In genomic region chr1:231107186-231107585, GRCh38 we compare ENCODE assay signal across 18 cellular contexts. TPM values are rescaled to one million over a fixed set of nuclear protein-coding genes. Genes with fewer than 3 reads are reported as not detected.
DNase-seq lines count a peak whose midpoint lies in the region; ATAC-seq, FAIRE-seq and TF ChIP-seq lines count a peak whose summit lies in the region.
"Had no signal": no experiment of that assay in that cellular context is flagged by ENCODE, and none has a peak within 500 bp of the region (broad histone marks: within the 10 kb centered on the region; RNA-seq: fewer than 3 reads in every experiment).

No MANE protein-coding gene starts in this region.

- H3K4me2 ChIP-seq in K562 (ENCODE audit: insufficient read depth, low read length): no peak overlapping the region
- H3K4me2 ChIP-seq in mesendoderm (ENCODE audit: low read length): no peak overlapping the region
- H3K4me2 ChIP-seq in trophoblast cell (ENCODE audit: low read length): no peak overlapping the region

- no peak overlapping the region for H4K91ac ChIP-seq in trophoblast cell (ENCODE audit: low read depth, low read length)

- H3K14ac ChIP-seq in trophoblast cell (ENCODE audit: low read length): no peak overlapping the region

- TF ChIP-seq POLR2A in K562 (conservative IDR thresholded peaks at IDR 0.05): no peak

- H3K79me1 ChIP-seq in mesendoderm (ENCODE audit: low read length): no peaks in the 10 kb centered on the region
- no peaks in the 10 kb centered on the region for H3K79me1 ChIP-seq in trophoblast cell (ENCODE audit: low read length)

- H3K27ac ChIP-seq in HEK293 (ENCODE audit: extremely low read depth, low read depth, low read length) (no peak overlapping the region), K562 (ENCODE audit: extremely low read depth, low read depth, low read length) (no peak overlapping the region), mesendoderm (ENCODE audit: low read depth, low read length) (no peak overlapping the region), trophoblast cell (ENCODE audit: low read depth, low read length) (no peak overlapping the region), upper lobe of right lung (no peak overlapping the region)
- H3K27ac ChIP-seq: C4-2B, HL-60 had no signal

- H2AK5ac ChIP-seq in mesendoderm (ENCODE audit: low read length) (no peak overlapping the region), trophoblast cell (ENCODE audit: low read length) (no peak overlapping the region)

- TF ChIP-seq CTCF in HEK293 (tag by site-specific recombination; IDR thresholded peaks at IDR 0.05) (no peak), K562 (IDR thresholded peaks at IDR 0.05 in 2 of 3, conservative IDR thresholded peaks at IDR 0.05 in 1 of 3; ENCODE audit: insufficient read depth in 2 of 3, low read depth in 1 of 3, low read length in 3 of 3) (no peak), upper lobe of right lung (IDR thresholded peaks at IDR 0.05) (no peak)

- intact Hi-C loops in K562 (cut with micrococcal nuclease): loop anchor here (5.0 kb wide), 1 partner anchor 95 kb away; no protein-coding TSS in a partner anchor
- intact Hi-C loops in upper lobe of right lung (cut with DNase I): no loop called here

- H3K4me1 ChIP-seq in HEK293 (ENCODE audit: control insufficient read depth, insufficient read depth, low read length) (peaks cover 10% of the 10 kb centered on the region), K562 (replicated peaks in 1 of 2; ENCODE audit: control insufficient read depth in 2 of 2, insufficient read depth in 2 of 2, low read length in 2 of 2) (peaks cover 0 to 5% of the 10 kb centered on the region in 2 experiments; a peak in 2 of 5 replicates), mesendoderm (ENCODE audit: control insufficient read depth, low read depth, low read length) (no peaks in the 10 kb centered on the region), trophoblast cell (ENCODE audit: control insufficient read depth in 1 of 2, insufficient read depth in 2 of 2, low read length in 2 of 2) (no peaks in the 10 kb centered on the region), upper lobe of right lung (peaks cover 11% of the 10 kb centered on the region)

- no peak overlapping the region for H4K12ac ChIP-seq in trophoblast cell (ENCODE audit: low read depth, low read length)

- H3K9ac ChIP-seq in K562 (ENCODE audit: insufficient read depth in 1 of 2, low read depth in 2 of 2, low read length in 2 of 2): 0 out of 4 replicates have a peak overlapping the region, but pooled peaks of 1 of the 2 experiments have one; percentile 8
- no peak overlapping the region for H3K9ac ChIP-seq in mesendoderm (ENCODE audit: low read length)
- H3K9ac ChIP-seq in trophoblast cell (ENCODE audit: low read length): no peak overlapping the region

- H3K56ac ChIP-seq in mesendoderm (ENCODE audit: low read length): no peak overlapping the region

- WGBS in K562 (ENCODE audit: insufficient coverage, low coverage, missing lambda C conversion rate): 18% methylated on average over 9 of the region's 9 CpGs
- WGBS in mesendoderm (ENCODE audit: extremely low coverage, insufficient coverage, low lambda C conversion rate): no CpG with 5 or more reads among the region's 9 CpGs
- WGBS in trophoblast cell (ENCODE audit: extremely low coverage, insufficient coverage, insufficient read length): no CpG with 5 or more reads among the region's 9 CpGs

- H3K79me2 ChIP-seq in K562 (ENCODE audit: control insufficient read depth, insufficient read depth, low read length) (no peaks in the 10 kb centered on the region), mesendoderm (ENCODE audit: control insufficient read depth, insufficient read depth, low read length) (no peaks in the 10 kb centered on the region), trophoblast cell (ENCODE audit: control insufficient read depth, insufficient read depth, low read length, poor library complexity) (no peaks in the 10 kb centered on the region)

- FAIRE-seq in K562 (lab: Jason Lieb, UNC): no peak
- FAIRE-seq: A549, G401.6, GM12891, H54 had no signal

- ATAC-seq in K562 (peak; percentile 40), upper lobe of right lung (no peak), GM19467 (IDR thresholded peaks at IDR 0.05; ENCODE audit: unreplicated experiment) (no peak)
- ATAC-seq: A549, HCT116 had no signal

- H2AFZ ChIP-seq in K562 (ENCODE audit: low read depth, low read length) (peak overlapping the region; percentile 27), trophoblast cell (ENCODE audit: insufficient read depth, low read length, poor library complexity) (no peak overlapping the region)

- H3K27me3 ChIP-seq in K562 (ENCODE audit: control insufficient read depth in 2 of 2, insufficient read depth in 2 of 2, low read length in 2 of 2): peaks cover 11 to 25% of the 10 kb centered on the region in 2 experiments; a peak in 4 of 5 replicates
- no peaks in the 10 kb centered on the region for H3K27me3 ChIP-seq in mesendoderm (ENCODE audit: insufficient read depth, low read length, poor library complexity)
- no peaks in the 10 kb centered on the region for H3K27me3 ChIP-seq in trophoblast cell (ENCODE audit: insufficient read depth, low read length)
- H3K27me3 ChIP-seq in upper lobe of right lung: no peaks in the 10 kb centered on the region
- H3K27me3 ChIP-seq: BE2C had no signal

- no peak overlapping the region for H2BK12ac ChIP-seq in trophoblast cell (ENCODE audit: low read length)

- in situ Hi-C loops in K562 (cut with MboI): no loop called here

- POLR2A ChIA-PET in HEK293 (lab: Yijun Ruan, JAX): no interaction called here
- POLR2A ChIA-PET in K562 (lab: Yijun Ruan, JAX): interaction anchor here (0.7 to 1.4 kb wide), 3 partner anchors 16 to 128 kb away, joined by 3 to 4 read pairs (median 3); no protein-coding TSS in a partner anchor

- H3K4ac ChIP-seq in mesendoderm (ENCODE audit: low read depth, low read length): no peak overlapping the region
- H3K4ac ChIP-seq in trophoblast cell (ENCODE audit: low read depth, low read length): no peak overlapping the region

- no peak overlapping the region for H4K5ac ChIP-seq in mesendoderm (ENCODE audit: low read length)

- no peak for TF ChIP-seq EP300 in K562 (IDR thresholded peaks at IDR 0.05; ENCODE audit: low read length)

- DNase-seq in K562 (ENCODE audit: extremely low read depth in 1 of 4, low spot score in 3 of 4) (no peak), mesendoderm (peak; percentile 4), trophoblast cell (no peak), upper lobe of right lung (no peak)
- no peak for DNase-seq in activated CD8-positive, alpha-beta memory T cell treated with anti-CD3 and anti-CD28 coated beads, Interleukin-2, amount 50 U/mL, for 48 hours
- DNase-seq: BE2C; CD4-positive, alpha-beta memory T cell; DMS79 had no signal

- no peaks in the 10 kb centered on the region for H3K9me1 ChIP-seq in K562 (ENCODE audit: control insufficient read depth, insufficient read depth, low read length)

- H2BK5ac ChIP-seq in mesendoderm (ENCODE audit: low read length) (no peak overlapping the region), trophoblast cell (ENCODE audit: low read depth, low read length, poor library complexity) (no peak overlapping the region)

- no peak overlapping the region for H2BK120ac ChIP-seq in mesendoderm (ENCODE audit: low read depth, low read length)
- no peak overlapping the region for H2BK120ac ChIP-seq in trophoblast cell (ENCODE audit: insufficient read depth, low read length, poor library complexity)

- no TSS peak for BruUV-seq in K562 (replicated peaks; lab: Mats Ljungman, UMichigan)

- H4K20me1 ChIP-seq in K562 (replicated peaks; ENCODE audit: control insufficient read depth, insufficient read depth, low read length): no peaks in the 10 kb centered on the region

- H2BK15ac ChIP-seq in mesendoderm (replicated peaks; ENCODE audit: low read depth): no peak overlapping the region

- no peaks in the 10 kb centered on the region for H3K9me3 ChIP-seq in HEK293 (ENCODE audit: control insufficient read depth, insufficient read depth, low read depth, low read length)
- H3K9me3 ChIP-seq in K562 (replicated peaks; ENCODE audit: control insufficient read depth, insufficient read depth, low read depth, low read length): no peaks in the 10 kb centered on the region
- H3K9me3 ChIP-seq in trophoblast cell (ENCODE audit: insufficient read depth, low read depth, low read length): peaks cover 2% of the 10 kb centered on the region
- H3K9me3 ChIP-seq in upper lobe of right lung: no peaks in the 10 kb centered on the region

- H3K36me3 ChIP-seq in HEK293 (ENCODE audit: control insufficient read depth in 2 of 2, insufficient read depth in 1 of 2, low read length in 2 of 2): no peaks in the 10 kb centered on the region
- no peaks in the 10 kb centered on the region for H3K36me3 ChIP-seq in K562 (ENCODE audit: control insufficient read depth, insufficient read depth, low read length)
- no peaks in the 10 kb centered on the region for H3K36me3 ChIP-seq in mesendoderm (ENCODE audit: control insufficient read depth, insufficient read depth, low read length)
- H3K36me3 ChIP-seq in trophoblast cell (ENCODE audit: control insufficient read depth in 1 of 2, insufficient read depth in 2 of 2, low read length in 2 of 2): no peaks in the 10 kb centered on the region
- no peaks in the 10 kb centered on the region for H3K36me3 ChIP-seq in upper lobe of right lung
- H3K36me3 ChIP-seq: BE2C had no signal

- CTCF ChIA-PET in HEK293 (lab: Yijun Ruan, JAX) (interaction anchor here (0.7 to 1.4 kb wide), 5 partner anchors 13 to 189 kb away, joined by 3 to 4 read pairs (median 3); no protein-coding TSS in a partner anchor), K562 (lab: Yijun Ruan, JAX; ENCODE audit: low intra/inter-chr PET ratio) (no interaction called here)

- no peak overlapping the region for H3K18ac ChIP-seq in mesendoderm (ENCODE audit: low read length)
- no peak overlapping the region for H3K18ac ChIP-seq in trophoblast cell (ENCODE audit: low read length)

- no peak for TF ChIP-seq RAD21 in K562 (CRISPR knock-in tag; conservative IDR thresholded peaks at IDR 0.05 in 1 of 2, IDR thresholded peaks at IDR 0.05 in 1 of 2)

- H3K4me3 ChIP-seq in HEK293 (ENCODE audit: low read depth, low read length): no peak overlapping the region
- no peak overlapping the region for H3K4me3 ChIP-seq in K562
- H3K4me3 ChIP-seq in mesendoderm (ENCODE audit: low read length): no peak overlapping the region
- no peak overlapping the region for H3K4me3 ChIP-seq in trophoblast cell (ENCODE audit: low read depth, low read length)
- H3K4me3 ChIP-seq in upper lobe of right lung: no peak overlapping the region
- H3K4me3 ChIP-seq: A549 had no signal

- H3K23ac ChIP-seq in mesendoderm (ENCODE audit: low read length) (no peak overlapping the region), trophoblast cell (ENCODE audit: low read length) (peak overlapping the region; percentile 46)

- H4K8ac ChIP-seq in mesendoderm (ENCODE audit: low read depth, low read length): no peak overlapping the region
- no peak overlapping the region for H4K8ac ChIP-seq in trophoblast cell (ENCODE audit: low read depth, low read length)

RNA-seq across cellular contexts. Expression of gene TRIM67, which starts 54.7 kb away (rescaled TPM):
- 0.12 and 0.21 TPM in 2 replicates for total RNA-seq in K562 (2011; cell fraction: chromatin; rRNA removed; ENCODE audit: low replicate concordance)
- under 0.01 and 0.13 TPM in 2 replicates for total RNA-seq in K562 (2011; cell fraction: nucleolus; rRNA removed)
- total RNA-seq in K562 (2011; cell fraction: nucleoplasm; rRNA removed): 0.07 TPM in 1 of 2 replicates, not detected in the other
- 0.24 and 0.59 TPM in 2 replicates for total RNA-seq in K562 (2014; rRNA removed)
- total RNA-seq in K562 (2014; rRNA removed; fragmentation: Illumina TruSeq; extraction: Trizol): 0.11 and 0.13 TPM in 2 replicates
- total RNA-seq in K562 (2015; rRNA removed; fragmentation: Illumina TruSeq; extraction: Trizol): 0.33 and 0.34 TPM in 2 replicates
- total RNA-seq in K562 (2021): 0.36 and 0.60 TPM in 2 replicates
- polyA plus RNA-seq in K562 (2011; rRNA removed): 0.01 and 0.06 TPM in 2 replicates
- polyA plus RNA-seq in K562 (2011; cell fraction: cytosol; rRNA removed): 0.01 and 0.18 TPM in 2 replicates
- polyA plus RNA-seq in K562 (2011; cell fraction: nucleus; rRNA removed): 0.03 and 0.26 TPM in 2 replicates
- polyA plus RNA-seq in K562 (2012): 1.7 and 4.0 TPM in 2 replicates
- 0.25 and 0.31 TPM in 2 replicates for polyA plus RNA-seq in K562 (2014; fragmentation: Illumina TruSeq; extraction: Trizol)
- polyA plus RNA-seq in K562 (2014; fragmentation: Nextera tagmentation; extraction: Ambion mirVana): under 1 TPM; 0.04 TPM
- 0.22 and 0.60 TPM in 2 replicates for polyA plus RNA-seq in K562 (2014; rRNA removed)
- 0.04 TPM in 1 of 2 replicates, not detected in the other for polyA minus RNA-seq in K562 (2011; rRNA and poly(A)+ RNA removed)
- 0.38 TPM in 1 of 2 replicates, not detected in the other for polyA minus RNA-seq in K562 (2011; cell fraction: cytosol; rRNA and poly(A)+ RNA removed)
- 0.11 and 0.13 TPM in 2 replicates for polyA minus RNA-seq in K562 (2011; cell fraction: nucleus; rRNA and poly(A)+ RNA removed)
- polyA plus RNA-seq in mesendoderm (2013, experiment 1 of 2): under 0.01 TPM
- polyA plus RNA-seq in mesendoderm (2013, experiment 2 of 2): not detected
- 0.08 and 0.10 TPM in 2 replicates for polyA plus RNA-seq in trophoblast cell (2013)
- total RNA-seq in upper lobe of right lung: not detected
- total RNA-seq: CD4-positive, alpha-beta memory T cell had no signal
- polyA plus RNA-seq: AG04450; CD4-positive, alpha-beta memory T cell had no signal
